In genomic region chr18:54060343-54061005, GRCh38 we compare ENCODE assay signal across 27 cellular contexts.
"Had no signal": no experiment of that assay in that cellular context is flagged by ENCODE, and none has a peak within 500 bp of the region (broad histone marks: within the 10 kb centered on the region; RNA-seq: fewer than 3 reads in every experiment).

No MANE protein-coding gene starts in this region.

- H3K27ac ChIP-seq: lower lobe of right lung, ovary, right atrium auricular region, skin epidermis, stomach, testis, thyroid gland, transverse colon, upper lobe of left lung, vagina had no signal

- H3K27me3 ChIP-seq: ovary, right atrium auricular region, stomach, testis, thyroid gland, transverse colon, upper lobe of left lung, vagina had no signal

- H3K4me1 ChIP-seq: lower lobe of right lung, right atrium auricular region, stomach, testis, thyroid gland, transverse colon, upper lobe of left lung, vagina had no signal

- DNase-seq: hippocampal formation; kidney glomerular epithelial cell; left cardiac atrium; lower lobe of right lung; mammary epithelial cell; mesendoderm; naive B cell; natural killer cell; nephron progenitor cell; ovary; stimulated activated CD4-positive, alpha-beta T cell treated with anti-CD3 and anti-CD28 coated beads, Interleukin-12 subunit alpha, Interleukin-12 subunit beta, amount 100 ng/mL, for 4 hours; stimulated activated CD4-positive, alpha-beta T cell treated with anti-CD3 and anti-CD28 coated beads, Interleukin-15, amount 100 ng/mL, for 24 hours; stimulated activated CD4-positive, alpha-beta T cell treated with anti-CD3 and anti-CD28 coated beads, Interleukin-2, amount 100 ng/mL, for 24 hours; stimulated activated CD4-positive, alpha-beta T cell treated with anti-CD3 and anti-CD28 coated beads, Interleukin-4, amount 100 ng/mL, for 1 hour; stimulated activated naive CD8-positive, alpha-beta T cell treated with anti-CD3 and anti-CD28 coated beads, Interleukin-15, Interleukin-2, amounts not matched to agents 100 U/mL and 50 U/mL, for 24 hours; stomach; testis; thyroid gland; transverse colon; upper lobe of left lung had no signal

- H3K36me3 ChIP-seq: lower lobe of right lung, ovary, right atrium auricular region, stomach, thyroid gland, transverse colon, upper lobe of left lung, vagina had no signal

- H3K9me3 ChIP-seq: lower lobe of right lung, ovary, right atrium auricular region, stomach, testis, thyroid gland, transverse colon, upper lobe of left lung, vagina had no signal

- H3K4me3 ChIP-seq: lower lobe of right lung, ovary, right atrium auricular region, skin epidermis, stomach, testis, thyroid gland, transverse colon, upper lobe of left lung, vagina had no signal

- FAIRE-seq: keratinocyte had no signal

- ATAC-seq: left cardiac atrium; left lobe of liver; lower lobe of right lung; natural killer cell; sciatic nerve; stimulated activated memory B cell treated with anti-CD40 and anti-IgM and Interleukin-4, amounts not matched to agents 10 μg/mL and 1 μg/mL and 100 μg/mL, for 72 hours; stimulated activated naive CD8-positive, alpha-beta T cell treated with anti-CD3 and anti-CD28 coated beads, Interleukin-15, Interleukin-2, amounts not matched to agents 100 U/mL and 50 U/mL, for 24 hours had no signal
